Comparison of ENCODE assay signal across 1 cellular context in the genomic region with DNA sequence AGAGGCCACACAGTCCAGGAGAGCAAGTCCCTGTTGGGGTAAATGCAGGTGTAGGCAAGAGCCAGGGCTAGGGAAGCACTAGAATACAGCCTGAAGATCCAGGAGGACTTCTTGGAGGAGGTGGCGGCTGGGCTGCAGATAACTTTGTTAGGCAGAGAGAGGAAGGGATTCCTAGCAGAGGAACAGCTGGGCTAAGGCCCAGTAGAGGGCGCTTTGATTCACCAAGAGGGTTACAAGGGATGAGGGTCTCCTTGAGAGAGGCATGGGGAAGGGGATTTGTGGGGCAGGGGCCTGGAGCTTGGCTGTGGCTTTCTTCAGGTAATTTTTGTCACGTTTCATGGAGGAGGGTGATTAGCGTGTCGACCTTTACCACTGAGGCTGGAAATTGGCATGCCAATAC. TPM values are rescaled to one million over a fixed set of nuclear protein-coding genes. Genes with fewer than 3 reads are reported as not detected.
"Had no signal": no experiment of that assay in that cellular context is flagged by ENCODE, and none has a peak within 500 bp of the region (broad histone marks: within the 10 kb centered on the region; RNA-seq: fewer than 3 reads in every experiment).

No MANE protein-coding gene starts in this region.

RNA-seq across cellular contexts. Expression of gene LRRC75B, which starts 28.4 kb away (rescaled TPM):
- polyA plus RNA-seq: naive thymus-derived CD4-positive, alpha-beta T cell had no signal
